Comparison of ENCODE assay signal across 10 cellular contexts in the genomic region with DNA sequence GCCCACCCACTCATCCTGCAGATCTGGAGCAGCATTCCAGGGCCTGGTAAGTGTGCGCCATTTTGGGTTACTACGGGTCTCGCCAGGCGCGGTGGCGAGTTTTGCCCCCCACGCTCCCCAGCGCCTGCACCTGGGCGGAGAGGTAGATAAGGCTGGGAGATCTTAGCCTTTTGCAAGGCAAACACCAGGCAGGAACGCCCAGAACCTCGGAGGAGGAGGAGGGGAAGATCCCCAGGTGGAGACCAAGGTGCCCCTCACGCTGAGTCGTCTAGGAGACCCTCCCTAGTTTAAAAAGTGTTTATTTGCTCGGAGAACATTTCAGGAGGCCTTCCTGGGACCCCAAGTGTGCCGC. TPM values are rescaled to one million over a fixed set of nuclear protein-coding genes. Genes with fewer than 3 reads are reported as not detected.
A peak's percentile ranks its signal among the peaks of the same experiment; 100 is the strongest.
DNase-seq lines count a peak whose midpoint lies in the region; ATAC-seq and TF ChIP-seq lines count a peak whose summit lies in the region.
"Had no signal": no experiment of that assay in that cellular context is flagged by ENCODE, and none has a peak within 500 bp of the region (broad histone marks: within the 10 kb centered on the region; RNA-seq: fewer than 3 reads in every experiment).

No MANE protein-coding gene starts in this region.

- intact Hi-C loops in head of caudate nucleus (cut with DNase I) (loop anchor here (5.0 kb wide), 1 partner anchor 403 kb away; no protein-coding TSS in a partner anchor), psoas muscle (cut with DNase I) (loop anchor here (2.0 to 5.0 kb wide), 6 partner anchors 64 to 284 kb away; a partner anchor contains a TSS)

- peak in 1 of 4 donors; percentile 1 for ATAC-seq in psoas muscle
- ATAC-seq in GM19395 (IDR thresholded peaks at IDR 0.05; ENCODE audit: unreplicated experiment) = no peak

- 57 to 66% (median 63%) methylated on average over 14 to 15 of the region's 15 CpGs for WGBS in psoas muscle, 3 donors

- in situ Hi-C loops in KBM-7 (cut with MboI; ENCODE audit: low pct_unique_long_range_greater_than_20kb, low sequenced_read_pairs) = no loop called here

- H3K9ac ChIP-seq in SK-N-MC (ENCODE audit: insufficient read length) = peak overlapping the region; percentile 59

- H3K4me3 ChIP-seq in SK-N-MC (peak overlapping the region; percentile 96), psoas muscle (peak overlapping the region; percentile 83)

- H3K9me3 ChIP-seq in SK-N-MC (ENCODE audit: low read depth, low read length) (no peaks in the 10 kb centered on the region), psoas muscle (no peaks in the 10 kb centered on the region)

- peaks cover 26% of the 10 kb centered on the region for H3K4me1 ChIP-seq in psoas muscle

- DNase-seq in GM10248 (ENCODE audit: extremely low spot score) (peak; percentile 7), SK-N-MC (ENCODE audit: low read depth, low spot score) (no peak), head of caudate nucleus (peak in 38 of 42 donors; percentile 39 to 82 (median 65)), psoas muscle (no peak), KBM-7 (no peak), activated gamma-delta T cell treated with Interleukin-2 at 50 U/mL for 16 hours (no peak)
- DNase-seq in stimulated activated CD8-positive, alpha-beta memory T cell treated with anti-CD3 and anti-CD28 coated beads, Interleukin-4, amount 100 ng/mL, for 48 hours = no peak
- DNase-seq: activated CD4-positive, CD25-positive, alpha-beta regulatory T cell treated with anti-CD3 and anti-CD28 coated beads, Interleukin-2, amount 50 U/mL, for 72 hours; NCI-H187 treated with DMSO at 0.1 percent for 48 hours had no signal

- TF ChIP-seq CTCF in GM10248 (IDR thresholded peaks at IDR 0.05; ENCODE audit: control extremely low read depth, extremely low read depth, low read depth, missing control alignments) (no peak), psoas muscle (IDR thresholded peaks at IDR 0.05) (no peak)

- H3K27ac ChIP-seq in SK-N-MC (no peak overlapping the region), psoas muscle (peak overlapping the region; percentile 93)

- no peaks in the 10 kb centered on the region for H3K36me3 ChIP-seq in SK-N-MC (ENCODE audit: insufficient read depth, low read length)
- no peaks in the 10 kb centered on the region for H3K36me3 ChIP-seq in psoas muscle (ENCODE audit: insufficient read depth in 1 of 2, low read depth in 1 of 2)

- POLR2A ChIA-PET in GM10248 (lab: Yijun Ruan, JAX) = no interaction called here

- peaks cover 0 to 2% (median 0%) of the 10 kb centered on the region in 3 donors for H3K27me3 ChIP-seq in psoas muscle (ENCODE audit: insufficient read depth in 3 of 3, low read length in 2 of 3)

- CTCF ChIA-PET in GM10248 (lab: Yijun Ruan, JAX) = interaction anchor here (1.1 to 1.9 kb wide), 12 partner anchors 10 to 404 kb away, joined by 3 to 19 read pairs (median 4); no protein-coding TSS in a partner anchor

RNA-seq across cellular contexts. Expression of a gene that starts 0.4 kb away (rescaled TPM):
- 100 to 1,000 TPM in 1 of 4 donors, 10 to 100 TPM in 3; 32.8 to 105 (median 91.2) TPM for total RNA-seq in psoas muscle
- polyA plus RNA-seq in psoas muscle = 100 to 1,000 TPM in 2 of 3 donors, 10 to 100 TPM in 1; 86.5 to 367 (median 303) TPM

Comparison
In these comparisons a context has a peak if more than half of its experiments do, and no peak if none do; other contexts are left out.
1. DNase-seq: peak in GM10248 (single experiment) and head of caudate nucleus (38 of 42); none in SK-N-MC (single experiment), psoas muscle (0 of 2), stimulated activated CD8-positive, alpha-beta memory T cell treated with anti-CD3 and anti-CD28 coated beads, Interleukin-4, amount 100 ng/mL, for 48 hours (single experiment), KBM-7 (single experiment) and activated gamma-delta T cell treated with Interleukin-2 at 50 U/mL for 16 hours (single experiment).